ENCODE assay signal across 28 cellular contexts in the genomic region with DNA sequence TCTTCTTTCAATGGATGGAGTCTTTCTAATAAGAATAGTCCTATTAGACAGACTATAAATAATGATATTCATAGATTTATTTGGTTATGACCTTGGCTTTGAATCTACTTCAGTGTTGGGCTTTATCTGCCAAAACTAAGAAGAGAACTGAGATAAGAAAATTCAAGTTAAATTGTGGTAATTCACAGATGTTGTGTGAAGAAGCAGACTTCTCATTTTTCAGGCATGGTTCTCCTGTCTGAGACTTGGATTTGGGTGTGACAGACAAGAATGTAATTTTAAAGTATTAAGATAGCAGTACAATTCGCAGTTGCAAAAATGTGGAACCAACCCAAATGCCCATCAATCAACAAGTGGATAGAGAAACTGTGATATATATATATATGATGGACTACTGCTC.
"Had no signal": no experiment of that assay in that cellular context is flagged by ENCODE, and none has a peak within 500 bp of the region (broad histone marks: within the 10 kb centered on the region; RNA-seq: fewer than 3 reads in every experiment).

No MANE protein-coding gene starts in this region.

- H3K4me1 ChIP-seq: pancreas, prostate gland had no signal

- H3K27ac ChIP-seq: neutrophil, pancreas, prostate gland, sigmoid colon, stomach, thoracic aorta, thyroid gland, tibial nerve, upper lobe of left lung had no signal

- H3K27ac Mint-ChIP-seq: naive thymus-derived CD4-positive, alpha-beta T cell; natural killer cell; nephron progenitor cell; stimulated activated effector memory CD8-positive, alpha-beta T cell treated with anti-CD3 and anti-CD28 coated beads, Interleukin-12 subunit alpha, Interleukin-12 subunit beta, amount 100 ng/mL, for 72 hours; stimulated activated naive B cell treated with anti-CD40 and anti-IgM and Interleukin-4, amounts not matched to agents 10 μg/mL and 1 μg/mL and 100 μg/mL, for 72 hours; stimulated activated naive CD8-positive, alpha-beta T cell treated with anti-CD3 and anti-CD28 coated beads, Interleukin-15, Interleukin-2, amounts not matched to agents 100 ng/mL and 50 ng/mL, for 24 hours had no signal

- H3K4me3 ChIP-seq: pancreas, prostate gland, right lobe of liver, sigmoid colon, stomach, thoracic aorta, thyroid gland, tibial nerve, upper lobe of left lung had no signal

- H3K27me3 ChIP-seq: neutrophil, right lobe of liver, sigmoid colon, stomach, thyroid gland, tibial nerve, upper lobe of left lung had no signal

- H3K9me3 ChIP-seq: neutrophil, pancreas, prostate gland, right lobe of liver, sigmoid colon, stomach, thoracic aorta, thyroid gland, tibial nerve, upper lobe of left lung had no signal

- H3K27me3 Mint-ChIP-seq: stimulated activated naive CD8-positive, alpha-beta T cell treated with anti-CD3 and anti-CD28 coated beads, Interleukin-15, Interleukin-2, amounts not matched to agents 100 ng/mL and 50 ng/mL, for 24 hours had no signal

- DNase-seq: naive thymus-derived CD4-positive, alpha-beta T cell; natural killer cell; nephron progenitor cell; nucleus accumbens; pancreas; retina; right cardiac atrium; right lobe of liver; sigmoid colon; small intestine; stimulated activated CD4-positive, alpha-beta T cell treated with anti-CD3 and anti-CD28 coated beads, Interleukin-15, amount 100 ng/mL, for 24 hours; stimulated activated CD4-positive, alpha-beta T cell treated with anti-CD3 and anti-CD28 coated beads, Interleukin-2, amount 100 ng/mL, for 24 hours; stimulated activated CD4-positive, alpha-beta T cell treated with anti-CD3 and anti-CD28 coated beads, Interleukin-2, amount 100 ng/mL, for 48 hours; stimulated activated CD4-positive, alpha-beta T cell treated with anti-CD3 and anti-CD28 coated beads, Interleukin-4, amount 100 ng/mL, for 24 hours; stimulated activated naive B cell treated with anti-CD40 and anti-IgM and Interleukin-4, amounts not matched to agents 10 μg/mL and 1 μg/mL and 100 μg/mL, for 72 hours; stimulated activated naive CD4-positive, alpha-beta T cell treated with Interleukin-2 at 50 U/mL for 16 hours; stomach; thyroid gland; trophoblast cell; upper lobe of left lung had no signal

- H3K9me3 Mint-ChIP-seq: natural killer cell; nephron progenitor cell; neural crest cell; stimulated activated effector memory CD8-positive, alpha-beta T cell treated with anti-CD3 and anti-CD28 coated beads, Interleukin-12 subunit alpha, Interleukin-12 subunit beta, amount 100 ng/mL, for 72 hours; stimulated activated naive B cell treated with anti-CD40 and anti-IgM and Interleukin-4, amounts not matched to agents 10 μg/mL and 1 μg/mL and 100 μg/mL, for 72 hours; stimulated activated naive CD8-positive, alpha-beta T cell treated with anti-CD3 and anti-CD28 coated beads, Interleukin-15, Interleukin-2, amounts not matched to agents 100 ng/mL and 50 ng/mL, for 24 hours had no signal

- H3K4me3 Mint-ChIP-seq: naive thymus-derived CD4-positive, alpha-beta T cell; natural killer cell; nephron progenitor cell; neural crest cell; stimulated activated effector memory CD8-positive, alpha-beta T cell treated with anti-CD3 and anti-CD28 coated beads, Interleukin-12 subunit alpha, Interleukin-12 subunit beta, amount 100 ng/mL, for 72 hours; stimulated activated naive B cell treated with anti-CD40 and anti-IgM and Interleukin-4, amounts not matched to agents 10 μg/mL and 1 μg/mL and 100 μg/mL, for 72 hours; stimulated activated naive CD8-positive, alpha-beta T cell treated with anti-CD3 and anti-CD28 coated beads, Interleukin-15, Interleukin-2, amounts not matched to agents 100 ng/mL and 50 ng/mL, for 24 hours had no signal

- H3K36me3 ChIP-seq: neutrophil, pancreas, prostate gland, right lobe of liver, sigmoid colon, stomach, thoracic aorta, thyroid gland, tibial nerve, upper lobe of left lung had no signal

- FAIRE-seq: pancreas, small intestine, urothelium cell line had no signal

- H3K36me3 Mint-ChIP-seq: naive thymus-derived CD4-positive, alpha-beta T cell; natural killer cell; stimulated activated effector memory CD8-positive, alpha-beta T cell treated with anti-CD3 and anti-CD28 coated beads, Interleukin-12 subunit alpha, Interleukin-12 subunit beta, amount 100 ng/mL, for 72 hours; stimulated activated naive B cell treated with anti-CD40 and anti-IgM and Interleukin-4, amounts not matched to agents 10 μg/mL and 1 μg/mL and 100 μg/mL, for 72 hours had no signal
